ENCODE assay signal across 12 cellular contexts in the genomic region with DNA sequence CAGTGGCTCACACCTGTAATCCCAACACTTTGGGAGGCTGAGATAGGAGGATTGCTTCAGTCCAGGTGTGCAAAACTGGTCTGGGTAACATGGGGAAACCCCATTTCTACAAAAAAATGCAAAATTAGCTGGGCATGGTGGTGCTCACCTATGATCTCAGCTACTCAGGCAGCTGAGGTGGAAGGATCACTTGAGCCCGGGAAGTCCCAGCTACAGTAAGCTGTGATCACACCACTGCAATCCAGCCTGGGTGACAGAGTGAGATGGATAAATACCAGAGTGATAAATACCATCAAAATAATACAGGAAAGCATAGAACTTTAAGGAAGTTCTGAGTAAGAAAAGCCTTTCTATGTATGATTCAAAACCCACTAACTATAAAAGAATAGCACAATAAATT. TPM values are rescaled to one million over a fixed set of nuclear protein-coding genes. Genes with fewer than 3 reads are reported as not detected.
A peak's percentile ranks its signal among the peaks of the same experiment; 100 is the strongest.
DNase-seq lines count a peak whose midpoint lies in the region; ATAC-seq, FAIRE-seq and TF ChIP-seq lines count a peak whose summit lies in the region.
"Had no signal": no experiment of that assay in that cellular context is flagged by ENCODE, and none has a peak within 500 bp of the region (broad histone marks: within the 10 kb centered on the region; RNA-seq: fewer than 3 reads in every experiment).

No MANE protein-coding gene starts in this region.

- TF ChIP-seq CTCF in MM.1S (IDR thresholded peaks at IDR 0.05; ENCODE audit: low read length) (no peak), lung (IDR thresholded peaks at IDR 0.05; ENCODE audit: control extremely low read depth, extremely low read depth) (no peak), kidney (IDR thresholded peaks at IDR 0.05; ENCODE audit: borderline replicate concordance, extremely low read depth, insufficient read depth) (no peak)

- no peak overlapping the region for H3K9ac ChIP-seq in MM.1S (ENCODE audit: low read length)
- no peak overlapping the region for H3K9ac ChIP-seq in kidney (ENCODE audit: low read length in 2 of 2)

- peaks cover 48% of the 10 kb centered on the region for H3K79me2 ChIP-seq in MM.1S (ENCODE audit: low read length)

- H3K4me1 ChIP-seq in MM.1S (ENCODE audit: low read length) = peaks cover 7% of the 10 kb centered on the region; the same call in 1 of the 2 replicates
- no peaks in the 10 kb centered on the region for H3K4me1 ChIP-seq in lung (ENCODE audit: control insufficient read depth in 2 of 2, insufficient read depth in 2 of 2, low read length in 2 of 2)
- H3K4me1 ChIP-seq in kidney (ENCODE audit: control insufficient read depth in 1 of 2, insufficient read depth in 1 of 2, low read depth in 1 of 2, low read length in 2 of 2) = no peaks in the 10 kb centered on the region

- FAIRE-seq in GM18507 (lab: Jason Lieb, UNC) (peak; percentile 67), kidney (lab: Jason Lieb, UNC) (no peak)

- WGBS in lung, 2 donors = 57 to 86% methylated on average over 1 of the region's 1 CpG

- H4K20me1 ChIP-seq in MM.1S (ENCODE audit: insufficient read depth, low read length) = no peaks in the 10 kb centered on the region; the same call in 1 of the 2 replicates

- H3K36me3 ChIP-seq in MM.1S (replicated peaks; ENCODE audit: insufficient read depth, low read length) (no peaks in the 10 kb centered on the region), lung (ENCODE audit: control insufficient read depth in 2 of 2, insufficient read depth in 2 of 2, low read length in 2 of 2) (no peaks in the 10 kb centered on the region), kidney (ENCODE audit: control insufficient read depth in 1 of 2, insufficient read depth in 2 of 2, low read length in 2 of 2) (no peaks in the 10 kb centered on the region)
- H3K36me3 ChIP-seq: esophagus muscularis mucosa, left ventricle myocardium inferior, right lobe of liver had no signal

- H3F3A ChIP-seq in MM.1S (ENCODE audit: insufficient read depth, low read length) = 0 out of 2 replicates have a peak, but pooled peaks cover 8% of the 10 kb centered on the region

- intact Hi-C loops in kidney (cut with DNase I) = no loop called here

- H3K27me3 ChIP-seq in MM.1S (replicated peaks; ENCODE audit: insufficient read depth, low read length) (no peaks in the 10 kb centered on the region), lung (ENCODE audit: control insufficient read depth, insufficient read depth) (no peaks in the 10 kb centered on the region)
- H3K27me3 ChIP-seq: esophagus muscularis mucosa, right lobe of liver had no signal

- ATAC-seq in GM21528 (IDR thresholded peaks at IDR 0.05; ENCODE audit: low FRiP score, unreplicated experiment) (peak; percentile 58), lung (ENCODE audit: insufficient read depth, low FRiP score) (peak; percentile 41)

- 0 out of 2 replicates have a peak overlapping the region, but pooled peaks have one; percentile 2 for H3K4me2 ChIP-seq in MM.1S (ENCODE audit: low read depth, low read length)

- no peak overlapping the region for H2AFZ ChIP-seq in MM.1S (ENCODE audit: low read length)

- H3K27ac ChIP-seq in MM.1S (ENCODE audit: low read length) (peak overlapping the region; percentile 16; the same call in 1 of the 2 replicates), lung (ENCODE audit: low read depth in 1 of 2, low read length in 1 of 2) (no peak overlapping the region), kidney (ENCODE audit: low read depth in 2 of 2, low read length in 2 of 2) (no peak overlapping the region)
- H3K27ac ChIP-seq: esophagus muscularis mucosa, left ventricle myocardium inferior, right lobe of liver had no signal

- no peak overlapping the region for H3K4me3 ChIP-seq in MM.1S (ENCODE audit: low read length)
- H3K4me3 ChIP-seq in lung = no peak overlapping the region
- H3K4me3 ChIP-seq in kidney (ENCODE audit: low read length in 2 of 2) = no peak overlapping the region
- H3K4me3 ChIP-seq: esophagus muscularis mucosa, left ventricle myocardium inferior, right lobe of liver had no signal

- H3K9me3 ChIP-seq in MM.1S (replicated peaks; ENCODE audit: insufficient read depth, low read length) (no peaks in the 10 kb centered on the region), lung (ENCODE audit: control insufficient read depth in 2 of 2, insufficient read depth in 1 of 2, low read length in 1 of 2) (peaks cover 0 to 4% of the 10 kb centered on the region in 2 donors), kidney (ENCODE audit: control insufficient read depth in 1 of 2, low read length in 2 of 2) (peaks cover 0 to 8% of the 10 kb centered on the region in 2 donors)
- H3K9me3 ChIP-seq: esophagus muscularis mucosa, right lobe of liver had no signal

- no peak for DNase-seq in GM18507 (ENCODE audit: extremely low spot score, insufficient read length, low read depth)
- DNase-seq in MM.1S = peak; percentile 74
- DNase-seq in lung (ENCODE audit: low spot score) = no peak
- no peak for DNase-seq in DMS79 (lab: John Stamatoyannopoulos, UW)
- DNase-seq in kidney = no peak
- no peak for DNase-seq in T-helper 1 cell
- DNase-seq: amniotic stem cell, left ventricle myocardium inferior, NCI-H1105, right lobe of liver had no signal

- H3K9me2 ChIP-seq in MM.1S (replicated peaks; ENCODE audit: insufficient read depth, low read length) = no peaks in the 10 kb centered on the region

RNA-seq across cellular contexts. Expression of gene LRBA, which starts 52.8 kb away (rescaled TPM):
- total RNA-seq in lung (100 to 1,000 TPM in 1 of 2 donors, 10 to 100 TPM in 1; 54.8 to 149 TPM), kidney (76.7 TPM)
- polyA plus RNA-seq in lung (10 to 100 TPM; 11.8 to 13.6 TPM), kidney (ENCODE audit: insufficient read depth, low read depth, low replicate concordance) (20.3 TPM)
